ENCODE assay signal across 11 cellular contexts in genomic region chr11:60872952-60873524, GRCh38. TPM values are rescaled to one million over a fixed set of nuclear protein-coding genes. Genes with fewer than 3 reads are reported as not detected.
DNase-seq lines count a peak whose midpoint lies in the region; ATAC-seq, FAIRE-seq and TF ChIP-seq lines count a peak whose summit lies in the region.
"Had no signal": no experiment of that assay in that cellular context is flagged by ENCODE, and none has a peak within 500 bp of the region (broad histone marks: within the 10 kb centered on the region; RNA-seq: fewer than 3 reads in every experiment).

No MANE protein-coding gene starts in this region.

- in situ Hi-C loops in K562 (cut with MboI): no loop called here

- peak overlapping the region in 1 of 2 experiments; percentile 65; a peak in 2 of 4 replicates for H3K9ac ChIP-seq in K562 (ENCODE audit: insufficient read depth in 1 of 2, low read depth in 2 of 2, low read length in 2 of 2)

- peaks cover 5% of the 10 kb centered on the region; the same call in 1 of the 2 replicates for H3K36me3 Mint-ChIP-seq in HFFc6 (ENCODE audit: low read depth)
- H3K36me3 Mint-ChIP-seq in mesothelial cell of epicardium: no peaks in the 10 kb centered on the region

- H3K27ac ChIP-seq in K562 (ENCODE audit: extremely low read depth, low read depth, low read length): no peak overlapping the region

- CTCF ChIA-PET in K562 (lab: Yijun Ruan, JAX; ENCODE audit: low intra/inter-chr PET ratio): no interaction called here

- peak; percentile 67 for FAIRE-seq in K562 (lab: Jason Lieb, UNC)

- H3K27me3 ChIP-seq in K562 (ENCODE audit: control insufficient read depth in 2 of 2, insufficient read depth in 2 of 2, low read length in 2 of 2): no peaks in the 10 kb centered on the region

- no peak overlapping the region; the same call in 1 of the 2 replicates for H3K4me2 ChIP-seq in K562 (ENCODE audit: insufficient read depth, low read length)

- no peak overlapping the region for H3K4me3 ChIP-seq in K562

- H3K79me2 ChIP-seq in K562 (ENCODE audit: control insufficient read depth, insufficient read depth, low read length): no peaks in the 10 kb centered on the region

- TF ChIP-seq CTCF in AG09319 (IDR thresholded peaks at IDR 0.05; ENCODE audit: low read depth, low read length) (no peak), HFFc6 (IDR thresholded peaks at IDR 0.05) (no peak), K562 (IDR thresholded peaks at IDR 0.05 in 2 of 3, conservative IDR thresholded peaks at IDR 0.05 in 1 of 3; ENCODE audit: insufficient read depth in 2 of 3, low read depth in 1 of 3, low read length in 3 of 3) (no peak), mesothelial cell of epicardium (IDR thresholded peaks at IDR 0.05; ENCODE audit: unreplicated experiment) (no peak)

- H3K4me3 Mint-ChIP-seq in HFFc6: peak overlapping the region; percentile 17; the same call in 1 of the 2 replicates
- H3K4me3 Mint-ChIP-seq in mesothelial cell of epicardium: no peak overlapping the region
- H3K4me3 Mint-ChIP-seq: activated B cell treated with CpG ODN at 0.5 μM for 24 hours; dendritic cell treated with granulocyte-macrophage colony-stimulating factor and Interleukin-4, amounts not matched to agents 40 ng/mL and 50 ng/mL, for 4 days had no signal

- intact Hi-C loops in K562 (cut with micrococcal nuclease): no loop called here

- TF ChIP-seq POLR2A in K562 (conservative IDR thresholded peaks at IDR 0.05): no peak

- H3K9me3 Mint-ChIP-seq in HFFc6 (no peaks in the 10 kb centered on the region), mesothelial cell of epicardium (no peaks in the 10 kb centered on the region)
- H3K9me3 Mint-ChIP-seq: activated B cell treated with CpG ODN at 0.5 μM for 24 hours; dendritic cell treated with granulocyte-macrophage colony-stimulating factor and Interleukin-4, amounts not matched to agents 40 ng/mL and 50 ng/mL, for 4 days had no signal

- H4K20me1 ChIP-seq in K562 (replicated peaks; ENCODE audit: control insufficient read depth, insufficient read depth, low read length): no peaks in the 10 kb centered on the region

- H3K27ac Mint-ChIP-seq in HFFc6 (peak overlapping the region; percentile 75), mesothelial cell of epicardium (no peak overlapping the region)
- H3K27ac Mint-ChIP-seq: activated B cell treated with CpG ODN at 0.5 μM for 24 hours; dendritic cell treated with granulocyte-macrophage colony-stimulating factor and Interleukin-4, amounts not matched to agents 40 ng/mL and 50 ng/mL, for 4 days had no signal

- no peaks in the 10 kb centered on the region for H3K9me3 ChIP-seq in K562 (replicated peaks; ENCODE audit: control insufficient read depth, insufficient read depth, low read depth, low read length)

- TF ChIP-seq EP300 in K562 (IDR thresholded peaks at IDR 0.05; ENCODE audit: low read length): no peak

- POLR2A ChIA-PET in K562 (lab: Yijun Ruan, JAX): interaction anchor here (1.3 to 2.1 kb wide), 2 partner anchors 9 to 15 kb away, joined by 4 to 7 read pairs; no protein-coding TSS in a partner anchor

- H3K9me1 ChIP-seq in K562 (ENCODE audit: control insufficient read depth, insufficient read depth, low read length): peaks cover 3% of the 10 kb centered on the region

- BruUV-seq in K562 (replicated peaks; lab: Mats Ljungman, UMichigan): no TSS peak

- H3K36me3 ChIP-seq in K562 (ENCODE audit: control insufficient read depth, insufficient read depth, low read length): 0 out of 3 replicates have a peak, but pooled peaks cover 3% of the 10 kb centered on the region

- H3K27me3 Mint-ChIP-seq in HFFc6 (ENCODE audit: insufficient read depth): peaks cover 5% of the 10 kb centered on the region
- H3K27me3 Mint-ChIP-seq in mesothelial cell of epicardium (ENCODE audit: low read depth): no peaks in the 10 kb centered on the region
- H3K27me3 Mint-ChIP-seq: activated B cell treated with CpG ODN at 0.5 μM for 24 hours had no signal

- DNase-seq in AG09319 (ENCODE audit: extremely low read depth, low read depth): peak; percentile 31
- DNase-seq in HFFc6: peak; percentile 68
- DNase-seq in K562 (ENCODE audit: extremely low read depth in 1 of 4, low spot score in 3 of 4): peak in 3 of 4 experiments; percentile 31 to 44 (median 34)
- DNase-seq in kidney tubule cell (ENCODE audit: low spot score): peak; percentile 83
- no peak for DNase-seq in activated T-cell treated with anti-CD3 and anti-CD28 coated beads for 4 hours
- no peak for DNase-seq in NCI-H187 treated with DMSO at 0.1 percent for 48 hours (lab: John Stamatoyannopoulos, UW)
- no peak for DNase-seq in mesothelial cell of epicardium (ENCODE audit: low spot score in 2 of 2, unreplicated experiment in 2 of 2)
- no peak for DNase-seq in NCI-H1048 (lab: John Stamatoyannopoulos, UW)
- DNase-seq: activated B cell treated with CpG ODN at 0.5 μM for 24 hours had no signal

- WGBS in K562 (ENCODE audit: insufficient coverage, low coverage, missing lambda C conversion rate): 31% methylated on average over 16 of the region's 16 CpGs

- H3K4me1 Mint-ChIP-seq in HFFc6 (ENCODE audit: low read depth): peaks cover 23% of the 10 kb centered on the region
- H3K4me1 Mint-ChIP-seq in mesothelial cell of epicardium: peaks cover 2% of the 10 kb centered on the region
- H3K4me1 Mint-ChIP-seq: activated B cell treated with CpG ODN at 0.5 μM for 24 hours had no signal

- peaks cover 6 to 22% of the 10 kb centered on the region in 2 experiments; a peak in 4 of 5 replicates for H3K4me1 ChIP-seq in K562 (replicated peaks in 1 of 2; ENCODE audit: control insufficient read depth in 2 of 2, insufficient read depth in 2 of 2, low read length in 2 of 2)

- no peak overlapping the region for H2AFZ ChIP-seq in K562 (ENCODE audit: low read depth, low read length)

- peak; percentile 67 for ATAC-seq in K562
- ATAC-seq: HCT116 had no signal

- no peak for TF ChIP-seq RAD21 in K562 (CRISPR knock-in tag; conservative IDR thresholded peaks at IDR 0.05 in 1 of 2, IDR thresholded peaks at IDR 0.05 in 1 of 2)

RNA-seq across cellular contexts. Expression of gene ZP1, which starts 5.7 kb away (rescaled TPM):
- under 1 TPM in 3 of 6 experiments, not detected in 3; 0.13 to 0.30 (median 0.29) TPM for total RNA-seq in HFFc6 (2021; fragmentation: NEBNext Ultra II Directional; extraction: Animal tissue kit (Norgen Biotek cat#: 25700))
- total RNA-seq in K562 (2011; cell fraction: chromatin; rRNA removed; ENCODE audit: low replicate concordance): not detected in 2 replicates
- not detected in 2 replicates for total RNA-seq in K562 (2011; cell fraction: nucleolus; rRNA removed)
- total RNA-seq in K562 (2011; cell fraction: nucleoplasm; rRNA removed): not detected in 2 replicates
- total RNA-seq in K562 (2014; rRNA removed) (not detected in 2 replicates), K562 (2014; rRNA removed; fragmentation: Illumina TruSeq; extraction: Trizol) (not detected in 2 replicates), K562 (2015; rRNA removed; fragmentation: Illumina TruSeq; extraction: Trizol) (not detected in 2 replicates), K562 (2021) (not detected in 2 replicates), mesothelial cell of epicardium (0.16 to 0.31 TPM in 2 of 3 replicates, not detected in the other)
- polyA plus RNA-seq in K562 (2011; rRNA removed) (0.11 and 0.12 TPM in 2 replicates), K562 (2014; fragmentation: Illumina TruSeq; extraction: Trizol) (not detected in 2 replicates), K562 (2014; fragmentation: Nextera tagmentation; extraction: Ambion mirVana) (not detected), K562 (2014; rRNA removed) (0.15 TPM in 1 of 2 replicates, not detected in the other)
- polyA plus RNA-seq in K562 (2011; cell fraction: cytosol; rRNA removed): 0.04 and 0.66 TPM in 2 replicates
- polyA plus RNA-seq in K562 (2011; cell fraction: nucleus; rRNA removed): 0.70 and 0.72 TPM in 2 replicates
- 0.08 TPM in 1 of 2 replicates, not detected in the other for polyA plus RNA-seq in K562 (2012)
- not detected in 2 replicates for polyA minus RNA-seq in K562 (2011; rRNA and poly(A)+ RNA removed)
- polyA minus RNA-seq in K562 (2011; cell fraction: cytosol; rRNA and poly(A)+ RNA removed): not detected in 2 replicates
- 0.56 TPM in 1 of 2 replicates, not detected in the other for polyA minus RNA-seq in K562 (2011; cell fraction: nucleus; rRNA and poly(A)+ RNA removed)
- total RNA-seq: activated B cell treated with CpG ODN at 0.5 μM for 24 hours had no signal

RNA-seq across cellular contexts. Expression of gene PTGDR2, which starts 17.3 kb away (rescaled TPM):
- not detected for total RNA-seq in HFFc6 (2021; fragmentation: NEBNext Ultra II Directional; extraction: Animal tissue kit (Norgen Biotek cat#: 25700))
- 3.5 and 11.1 TPM in 2 replicates for total RNA-seq in K562 (2011; cell fraction: chromatin; rRNA removed; ENCODE audit: low replicate concordance)
- 9.9 and 14.3 TPM in 2 replicates for total RNA-seq in K562 (2011; cell fraction: nucleolus; rRNA removed)
- 7.9 and 10.4 TPM in 2 replicates for total RNA-seq in K562 (2011; cell fraction: nucleoplasm; rRNA removed)
- total RNA-seq in K562 (2014; rRNA removed) (1.9 and 2.5 TPM in 2 replicates), K562 (2014; rRNA removed; fragmentation: Illumina TruSeq; extraction: Trizol) (0.64 and 0.80 TPM in 2 replicates), K562 (2015; rRNA removed; fragmentation: Illumina TruSeq; extraction: Trizol) (0.87 and 1.1 TPM in 2 replicates), K562 (2021) (2.6 and 3.0 TPM in 2 replicates), mesothelial cell of epicardium (0.60 to 0.75 TPM (median 0.71 TPM) in 3 replicates)
- polyA plus RNA-seq in K562 (2011; rRNA removed) (1.7 and 1.9 TPM in 2 replicates), K562 (2014; fragmentation: Illumina TruSeq; extraction: Trizol) (1.6 TPM in 2 replicates), K562 (2014; fragmentation: Nextera tagmentation; extraction: Ambion mirVana) (under 1 TPM; 0.51 to 0.55 TPM), K562 (2014; rRNA removed) (0.82 and 1.9 TPM in 2 replicates)
- 1.8 and 5.9 TPM in 2 replicates for polyA plus RNA-seq in K562 (2011; cell fraction: cytosol; rRNA removed)
- 2.1 and 3.4 TPM in 2 replicates for polyA plus RNA-seq in K562 (2011; cell fraction: nucleus; rRNA removed)
- 5.2 and 7.0 TPM in 2 replicates for polyA plus RNA-seq in K562 (2012)
- 2.3 and 3.8 TPM in 2 replicates for polyA minus RNA-seq in K562 (2011; rRNA and poly(A)+ RNA removed)
- polyA minus RNA-seq in K562 (2011; cell fraction: cytosol; rRNA and poly(A)+ RNA removed): 3.7 and 4.8 TPM in 2 replicates
- polyA minus RNA-seq in K562 (2011; cell fraction: nucleus; rRNA and poly(A)+ RNA removed): 2.3 and 2.7 TPM in 2 replicates
- total RNA-seq: activated B cell treated with CpG ODN at 0.5 μM for 24 hours had no signal

RNA-seq across cellular contexts. Expression of gene CCDC86, which starts 31.1 kb away (rescaled TPM):
- 10 to 100 TPM; 45.4 to 66.3 (median 54.4) TPM for total RNA-seq in HFFc6 (2021; fragmentation: NEBNext Ultra II Directional; extraction: Animal tissue kit (Norgen Biotek cat#: 25700))
- 6.7 and 23.4 TPM in 2 replicates for total RNA-seq in K562 (2011; cell fraction: chromatin; rRNA removed; ENCODE audit: low replicate concordance)
- total RNA-seq in K562 (2011; cell fraction: nucleolus; rRNA removed): 23.4 and 23.5 TPM in 2 replicates
- 19.3 and 27.0 TPM in 2 replicates for total RNA-seq in K562 (2011; cell fraction: nucleoplasm; rRNA removed)
- 85.1 and 104 TPM in 2 replicates for total RNA-seq in K562 (2014; rRNA removed)
- total RNA-seq in K562 (2014; rRNA removed; fragmentation: Illumina TruSeq; extraction: Trizol): 7.3 and 8.6 TPM in 2 replicates
- 19.8 and 23.1 TPM in 2 replicates for total RNA-seq in K562 (2015; rRNA removed; fragmentation: Illumina TruSeq; extraction: Trizol)
- 102 and 114 TPM in 2 replicates for total RNA-seq in K562 (2021)
- polyA plus RNA-seq in K562 (2011; rRNA removed): 25.2 and 34.9 TPM in 2 replicates
- polyA plus RNA-seq in K562 (2011; cell fraction: cytosol; rRNA removed): 24.0 and 47.9 TPM in 2 replicates
- 132 and 234 TPM in 2 replicates for polyA plus RNA-seq in K562 (2011; cell fraction: nucleus; rRNA removed)
- 34.4 and 105 TPM in 2 replicates for polyA plus RNA-seq in K562 (2012)
- 90.5 and 97.8 TPM in 2 replicates for polyA plus RNA-seq in K562 (2014; fragmentation: Illumina TruSeq; extraction: Trizol)
- polyA plus RNA-seq in K562 (2014; fragmentation: Nextera tagmentation; extraction: Ambion mirVana): 1 to 10 TPM; 4.6 to 6.4 TPM
- polyA plus RNA-seq in K562 (2014; rRNA removed): 76.8 and 80.6 TPM in 2 replicates
- 13.3 and 14.0 TPM in 2 replicates for polyA minus RNA-seq in K562 (2011; rRNA and poly(A)+ RNA removed)
- 18.8 and 22.2 TPM in 2 replicates for polyA minus RNA-seq in K562 (2011; cell fraction: cytosol; rRNA and poly(A)+ RNA removed)
- polyA minus RNA-seq in K562 (2011; cell fraction: nucleus; rRNA and poly(A)+ RNA removed): 28.7 and 29.6 TPM in 2 replicates
- 22.5 to 23.2 TPM (median 22.6 TPM) in 3 replicates for total RNA-seq in mesothelial cell of epicardium

RNA-seq across cellular contexts. Expression of gene PRPF19, which starts 33.3 kb away (rescaled TPM):
- total RNA-seq in HFFc6 (2021; fragmentation: NEBNext Ultra II Directional; extraction: Animal tissue kit (Norgen Biotek cat#: 25700)): 10 to 100 TPM; 72.5 to 95.1 (median 89.4) TPM
- 44.6 and 81.5 TPM in 2 replicates for total RNA-seq in K562 (2011; cell fraction: chromatin; rRNA removed; ENCODE audit: low replicate concordance)
- 57.1 and 61.7 TPM in 2 replicates for total RNA-seq in K562 (2011; cell fraction: nucleolus; rRNA removed)
- total RNA-seq in K562 (2011; cell fraction: nucleoplasm; rRNA removed): 54.4 and 88.4 TPM in 2 replicates
- 93.5 and 122 TPM in 2 replicates for total RNA-seq in K562 (2014; rRNA removed)
- total RNA-seq in K562 (2014; rRNA removed; fragmentation: Illumina TruSeq; extraction: Trizol): 58.4 and 68.0 TPM in 2 replicates
- 84.9 and 89.6 TPM in 2 replicates for total RNA-seq in K562 (2015; rRNA removed; fragmentation: Illumina TruSeq; extraction: Trizol)
- total RNA-seq in K562 (2021): 193 and 208 TPM in 2 replicates
- 31.5 and 61.8 TPM in 2 replicates for polyA plus RNA-seq in K562 (2011; rRNA removed)
- 40.2 and 96.7 TPM in 2 replicates for polyA plus RNA-seq in K562 (2011; cell fraction: cytosol; rRNA removed)
- 41.7 and 70.4 TPM in 2 replicates for polyA plus RNA-seq in K562 (2011; cell fraction: nucleus; rRNA removed)
- 146 and 194 TPM in 2 replicates for polyA plus RNA-seq in K562 (2012)
- 212 and 213 TPM in 2 replicates for polyA plus RNA-seq in K562 (2014; fragmentation: Illumina TruSeq; extraction: Trizol)
- polyA plus RNA-seq in K562 (2014; fragmentation: Nextera tagmentation; extraction: Ambion mirVana): 10 to 100 TPM in 1 of 2 experiments, 1 to 10 TPM in 1; 9.4 to 16.5 TPM
- polyA plus RNA-seq in K562 (2014; rRNA removed): 73.1 and 73.2 TPM in 2 replicates
- polyA minus RNA-seq in K562 (2011; rRNA and poly(A)+ RNA removed): 23.9 and 28.7 TPM in 2 replicates
- 53.3 and 75.9 TPM in 2 replicates for polyA minus RNA-seq in K562 (2011; cell fraction: cytosol; rRNA and poly(A)+ RNA removed)
- polyA minus RNA-seq in K562 (2011; cell fraction: nucleus; rRNA and poly(A)+ RNA removed): 41.1 and 43.4 TPM in 2 replicates
- 96.3 to 100 TPM (median 97.6 TPM) in 3 replicates for total RNA-seq in mesothelial cell of epicardium

RNA-seq across cellular contexts. Expression of gene TMEM109, which starts 40.9 kb away (rescaled TPM):
- total RNA-seq in HFFc6 (2021; fragmentation: NEBNext Ultra II Directional; extraction: Animal tissue kit (Norgen Biotek cat#: 25700)): 100 to 1,000 TPM in 1 of 6 experiments, 10 to 100 TPM in 5; 74.6 to 101 (median 92.5) TPM
- total RNA-seq in K562 (2011; cell fraction: chromatin; rRNA removed; ENCODE audit: low replicate concordance): 15.1 and 39.4 TPM in 2 replicates
- 48.2 and 68.0 TPM in 2 replicates for total RNA-seq in K562 (2011; cell fraction: nucleolus; rRNA removed)
- total RNA-seq in K562 (2011; cell fraction: nucleoplasm; rRNA removed): 65.5 and 90.9 TPM in 2 replicates
- total RNA-seq in K562 (2014; rRNA removed) (26.8 and 48.2 TPM in 2 replicates), K562 (2014; rRNA removed; fragmentation: Illumina TruSeq; extraction: Trizol) (23.3 and 30.5 TPM in 2 replicates), K562 (2015; rRNA removed; fragmentation: Illumina TruSeq; extraction: Trizol) (31.3 and 32.7 TPM in 2 replicates), K562 (2021) (69.8 and 79.0 TPM in 2 replicates), mesothelial cell of epicardium (52.5 to 56.8 TPM (median 55.2 TPM) in 3 replicates)
- polyA plus RNA-seq in K562 (2011; rRNA removed) (16.2 and 24.9 TPM in 2 replicates), K562 (2014; fragmentation: Illumina TruSeq; extraction: Trizol) (71.3 and 83.1 TPM in 2 replicates), K562 (2014; fragmentation: Nextera tagmentation; extraction: Ambion mirVana) (10 to 100 TPM in 1 of 2 experiments, 1 to 10 TPM in 1; 9.2 to 18.3 TPM), K562 (2014; rRNA removed) (31.7 and 44.0 TPM in 2 replicates)
- 21.6 and 39.6 TPM in 2 replicates for polyA plus RNA-seq in K562 (2011; cell fraction: cytosol; rRNA removed)
- polyA plus RNA-seq in K562 (2011; cell fraction: nucleus; rRNA removed): 16.5 and 20.7 TPM in 2 replicates
- 43.2 and 51.4 TPM in 2 replicates for polyA plus RNA-seq in K562 (2012)
- polyA minus RNA-seq in K562 (2011; rRNA and poly(A)+ RNA removed): 10.7 and 12.1 TPM in 2 replicates
- polyA minus RNA-seq in K562 (2011; cell fraction: cytosol; rRNA and poly(A)+ RNA removed): 20.4 and 24.0 TPM in 2 replicates
- polyA minus RNA-seq in K562 (2011; cell fraction: nucleus; rRNA and poly(A)+ RNA removed): 5.5 and 8.0 TPM in 2 replicates

Comparison
In these comparisons a context has a peak if more than half of its experiments do, and no peak if none do; other contexts are left out.
1. DNase-seq: peak in AG09319 (single experiment), HFFc6 (single experiment), K562 (3 of 4) and kidney tubule cell (single experiment); none in activated T-cell treated with anti-CD3 and anti-CD28 coated beads for 4 hours (single experiment), NCI-H187 treated with DMSO at 0.1 percent for 48 hours (single experiment), mesothelial cell of epicardium (0 of 2) and NCI-H1048 (single experiment).